14 cellular contexts compared by ENCODE assay signal in the genomic region with DNA sequence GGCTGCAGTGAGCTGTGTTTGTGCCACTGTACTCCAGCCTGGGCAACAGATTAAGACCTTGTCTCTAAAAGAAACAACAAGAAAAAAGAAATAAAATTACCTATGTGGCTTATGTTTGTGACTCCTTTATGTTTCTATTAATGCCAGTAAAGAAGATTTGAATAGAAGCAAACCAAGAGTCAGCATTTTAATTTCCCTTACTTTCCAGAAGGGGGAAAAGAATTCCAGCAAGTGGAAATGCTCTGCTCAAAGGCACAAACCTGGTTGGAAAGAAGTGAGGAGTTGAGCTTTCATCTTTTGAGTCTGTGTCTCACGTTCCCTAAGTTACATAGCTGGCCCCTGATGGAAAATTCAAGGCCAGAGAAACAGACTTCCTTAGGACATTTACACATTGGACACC. TPM values are rescaled to one million over a fixed set of nuclear protein-coding genes. Genes with fewer than 3 reads are reported as not detected.
DNase-seq lines count a peak whose midpoint lies in the region; ATAC-seq and TF ChIP-seq lines count a peak whose summit lies in the region.
"Had no signal": no experiment of that assay in that cellular context is flagged by ENCODE, and none has a peak within 500 bp of the region (broad histone marks: within the 10 kb centered on the region; RNA-seq: fewer than 3 reads in every experiment).

No MANE protein-coding gene starts in this region.

- no peaks in the 10 kb centered on the region for H4K20me1 ChIP-seq in osteoblast (ENCODE audit: insufficient read depth, low read length)

- TF ChIP-seq CTCF in left ventricle myocardium inferior (IDR thresholded peaks at IDR 0.05; ENCODE audit: borderline replicate concordance) (no peak), esophagus muscularis mucosa (IDR thresholded peaks at IDR 0.05) (peak in 2 of 3 experiments; percentile 10 to 18), osteoblast (IDR thresholded peaks at IDR 0.05; ENCODE audit: extremely low read depth, low read depth, low read length) (no peak)

- WGBS in esophagus muscularis mucosa, result 77% methylated on average over 1 of the region's 1 CpG

- no peaks in the 10 kb centered on the region for H3K9me3 ChIP-seq in left ventricle myocardium inferior (replicated peaks)
- no peaks in the 10 kb centered on the region for H3K9me3 ChIP-seq in esophagus muscularis mucosa
- H3K9me3 ChIP-seq in osteoblast (ENCODE audit: low read depth, low read length), result no peaks in the 10 kb centered on the region

- H3K79me2 ChIP-seq in osteoblast (ENCODE audit: insufficient read depth, low read length), result no peaks in the 10 kb centered on the region

- H3K4me1 ChIP-seq in left ventricle myocardium inferior, result peaks cover 61% of the 10 kb centered on the region
- peaks cover 8 to 46% (median 40%) of the 10 kb centered on the region in 4 donors for H3K4me1 ChIP-seq in esophagus muscularis mucosa
- peaks cover 13% of the 10 kb centered on the region for H3K4me1 ChIP-seq in osteoblast (ENCODE audit: insufficient read depth, low read length)

- H3K4me3 ChIP-seq in left ventricle myocardium inferior (no peak overlapping the region), esophagus muscularis mucosa (no peak overlapping the region), osteoblast (ENCODE audit: insufficient read depth, low read length) (no peak overlapping the region)

- DNase-seq in left ventricle myocardium inferior (no peak), Right ventricle myocardium superior (no peak), esophagus muscularis mucosa (ENCODE audit: extremely low spot score) (no peak), osteoblast (ENCODE audit: insufficient read length, low spot score, missing footprints) (no peak), NCI-H187 (lab: John Stamatoyannopoulos, UW) (no peak), NCI-H524 (lab: John Stamatoyannopoulos, UW) (no peak), T-helper 1 cell (no peak), occipital lobe (lab: John Stamatoyannopoulos, UW) (no peak)
- DNase-seq: C1 segment of cervical spinal cord, DMS153, NCI-H1436, NCI-H2081 treated with DMSO at 0.1 percent for 48 hours, NCI-H526, PC-3 had no signal

- intact Hi-C loops in left ventricle myocardium inferior (cut with micrococcal nuclease) (no loop called here), Right ventricle myocardium superior (cut with DNase I) (no loop called here), esophagus muscularis mucosa (cut with DNase I) (no loop called here)

- TF ChIP-seq EP300 in esophagus muscularis mucosa (IDR thresholded peaks at IDR 0.05), result no peak

- no peak overlapping the region for H3K4me2 ChIP-seq in osteoblast (ENCODE audit: insufficient read depth, low read length)

- H3K36me3 ChIP-seq in left ventricle myocardium inferior (no peaks in the 10 kb centered on the region), esophagus muscularis mucosa (no peaks in the 10 kb centered on the region), osteoblast (ENCODE audit: insufficient read depth, low read length) (no peaks in the 10 kb centered on the region)

- H3K27me3 ChIP-seq in left ventricle myocardium inferior (ENCODE audit: low read depth), result no peaks in the 10 kb centered on the region
- no peaks in the 10 kb centered on the region for H3K27me3 ChIP-seq in esophagus muscularis mucosa
- H3K27me3 ChIP-seq in osteoblast (ENCODE audit: insufficient read depth, low read length), result no peaks in the 10 kb centered on the region

- H3K27ac ChIP-seq in left ventricle myocardium inferior (replicated peaks) (peak overlapping the region; percentile 45), esophagus muscularis mucosa (replicated peaks in 1 of 4) (peak overlapping the region; percentile 61 to 72 (median 68)), osteoblast (ENCODE audit: low read depth, low read length) (no peak overlapping the region)

- peak overlapping the region; percentile 18 for H2AFZ ChIP-seq in osteoblast (ENCODE audit: low read length)

- TF ChIP-seq POLR2A in esophagus muscularis mucosa (IDR thresholded peaks at IDR 0.05; ENCODE audit: low read depth), result no peak

- ATAC-seq in Right ventricle myocardium superior (ENCODE audit: poor library complexity), result no peak
- ATAC-seq: PC-3 had no signal

RNA-seq across cellular contexts. Expression of gene ELL2, which starts 23.6 kb away (rescaled TPM):
- total RNA-seq in left ventricle myocardium inferior (21.0 TPM), Right ventricle myocardium superior (30.8 TPM), esophagus muscularis mucosa (10 to 100 TPM; 38.8 to 51.5 (median 42.7) TPM), osteoblast (113 and 123 TPM in 2 replicates), occipital lobe (35.6 TPM)

Comparison
In these comparisons a context has a peak if more than half of its experiments do, and no peak if none do; other contexts are left out.
1. CTCF ChIP-seq: peak in esophagus muscularis mucosa (2 of 3); none in left ventricle myocardium inferior (single experiment) and osteoblast (single experiment).